ENCODE assay signal across 9 cellular contexts in genomic region chr2:14632133-14632936, GRCh38. TPM values are rescaled to one million over a fixed set of nuclear protein-coding genes. Genes with fewer than 3 reads are reported as not detected.
DNase-seq lines count a peak whose midpoint lies in the region; ATAC-seq and TF ChIP-seq lines count a peak whose summit lies in the region.
"Had no signal": no experiment of that assay in that cellular context is flagged by ENCODE, and none has a peak within 500 bp of the region (broad histone marks: within the 10 kb centered on the region; RNA-seq: fewer than 3 reads in every experiment).

Gene LRATD1 (plus strand): TSS chr2:14632717. CDS start chr2:14633980, 1,263 bp downstream.

- 2 to 3% (median 3%) methylated on average over 52 to 81 of the region's 81 CpGs for whole genome bisulfite sequencing in psoas muscle, 3 donors

- H3K4me1 ChIP-seq in psoas muscle, result peaks cover 8% of the 10 kb centered on the region

- peak within 1 kb of the TSS; percentile 62 for H3K4me3 ChIP-seq in psoas muscle

- peak; percentile 52 for ATAC-seq in GM19463 (IDR thresholded peaks at IDR 0.05; ENCODE audit: unreplicated experiment)
- peak; percentile 85 to 92 (median 89) for ATAC-seq in psoas muscle
- ATAC-seq: Panc1 had no signal

- H3K27me3 ChIP-seq in psoas muscle (ENCODE audit: insufficient read depth in 3 of 3, low read length in 2 of 3), result peaks cover 2 to 67% (median 13%) of the 10 kb centered on the region in 3 donors

- H3K36me3 ChIP-seq in psoas muscle (ENCODE audit: insufficient read depth in 1 of 2, low read depth in 1 of 2), result no peaks in the 10 kb centered on the region

- no peaks in the 10 kb centered on the region for H3K9me3 ChIP-seq in psoas muscle

- no peak for TF ChIP-seq CTCF in psoas muscle (IDR thresholded peaks at IDR 0.05)

- intact Hi-C loops in psoas muscle (cut with DNase I), result no loop called here

- peak; percentile 89 for DNase-seq in NCI-H2171 (lab: John Stamatoyannopoulos, UW)
- peak; percentile 97 for DNase-seq in astrocyte of the hippocampus (ENCODE audit: low read depth, low spot score)
- DNase-seq in hippocampal formation (lab: John Stamatoyannopoulos, UW), result peak; percentile 59 to 70
- peak; percentile 83 to 86 for DNase-seq in psoas muscle
- no peak for DNase-seq in NCI-H1436 treated with DMSO at 0.1 percent for 48 hours (lab: John Stamatoyannopoulos, UW)
- DNase-seq in MV-4-11 (lab: John Stamatoyannopoulos, UW), result no peak
- DNase-seq in GF-D8 (lab: John Stamatoyannopoulos, UW), result no peak

- no peak within 1 kb of the TSS for H3K27ac ChIP-seq in psoas muscle

RNA-seq across cellular contexts. Expression of gene LRATD1, which starts in this region (rescaled TPM):
- total RNA-seq in psoas muscle, result 1 to 10 TPM in 1 of 4 donors, under 1 TPM in 3; 0.25 to 3.5 (median 0.62) TPM
- 1 to 10 TPM in 1 of 3 donors, under 1 TPM in 2; 0.22 to 1.4 (median 0.28) TPM for polyA plus RNA-seq in psoas muscle

Comparison
In these comparisons a context has a peak if more than half of its experiments do, and no peak if none do; other contexts are left out.
1. DNase-seq: peak in NCI-H2171 (single experiment), astrocyte of the hippocampus (single experiment), hippocampal formation (2 of 2) and psoas muscle (2 of 2); none in NCI-H1436 treated with DMSO at 0.1 percent for 48 hours (single experiment), MV-4-11 (single experiment) and GF-D8 (single experiment).